14 cellular contexts compared by ENCODE assay signal in genomic region chr12:79006306-79006705, GRCh38.
A peak's percentile ranks its signal among the peaks of the same experiment; 100 is the strongest.
DNase-seq lines count a peak whose midpoint lies in the region; ATAC-seq, FAIRE-seq and TF ChIP-seq lines count a peak whose summit lies in the region.
"Had no signal": no experiment of that assay in that cellular context is flagged by ENCODE, and none has a peak within 500 bp of the region (broad histone marks: within the 10 kb centered on the region; RNA-seq: fewer than 3 reads in every experiment).

No MANE protein-coding gene starts in this region.

- H3K18ac ChIP-seq in H1 (ENCODE audit: extremely low read depth, low read length) = no peak overlapping the region

- TF ChIP-seq POLR2A in H1 (IDR thresholded peaks at IDR 0.05; ENCODE audit: control extremely low read depth in 1 of 2, low read depth in 2 of 2, low read length in 2 of 2) = no peak
- no peak for TF ChIP-seq POLR2A in esophagus squamous epithelium (IDR thresholded peaks at IDR 0.05)

- H3K4me3 ChIP-seq in H1 (ENCODE audit: extremely low read depth in 1 of 4, insufficient read depth in 2 of 4, low read depth in 3 of 4, low read length in 4 of 4) (no peak overlapping the region), esophagus squamous epithelium (no peak overlapping the region)

- H3K56ac ChIP-seq in H1 (replicated peaks; ENCODE audit: insufficient read length, low read depth, low read length) = no peak overlapping the region

- no peaks in the 10 kb centered on the region for H3K79me1 ChIP-seq in H1 (ENCODE audit: low read depth, low read length)

- H3K27ac ChIP-seq in 22Rv1 (no peak overlapping the region), H1 (ENCODE audit: low read depth, low read length) (no peak overlapping the region), esophagus squamous epithelium (no peak overlapping the region)

- intact Hi-C loops in esophagus squamous epithelium (cut with DNase I) = no loop called here

- no peak for TF ChIP-seq EP300 in H1 (IDR thresholded peaks at IDR 0.05; ENCODE audit: borderline replicate concordance in 1 of 2, low read depth in 2 of 2, low read length in 2 of 2)

- H3K4me1 ChIP-seq in H1 (replicated peaks in 1 of 4; ENCODE audit: control insufficient read depth in 3 of 4, insufficient read depth in 4 of 4, low read length in 3 of 4) = peaks cover 0 to 8% (median 1%) of the 10 kb centered on the region in 4 experiments; a peak in 2 of 7 replicates
- H3K4me1 ChIP-seq in esophagus squamous epithelium = no peaks in the 10 kb centered on the region

- DNase-seq in NAMALWA (ENCODE audit: low spot score) (peak; percentile 9), H1 (ENCODE audit: low read depth in 1 of 2, low spot score in 2 of 2) (no peak), frontal cortex (ENCODE audit: low spot score in 2 of 2) (no peak), NCI-H2081 treated with DMSO at 0.1 percent for 48 hours (lab: John Stamatoyannopoulos, UW) (no peak), esophagus squamous epithelium (lab: John Stamatoyannopoulos, UW) (no peak)
- DNase-seq: activated naive CD8-positive, alpha-beta T cell treated with anti-CD3 and anti-CD28 coated beads, Interleukin-2, amount 10 ng/mL, durations not matched to agents 7 days and 5 days; CD8-positive, alpha-beta memory T cell; NCI-H82; stimulated activated CD4-positive, alpha-beta T cell treated with anti-CD3 and anti-CD28 coated beads, Interleukin-4, amount 100 ng/mL, for 24 hours had no signal

- TF ChIP-seq CTCF in 22Rv1 (IDR thresholded peaks at IDR 0.05) (peak; percentile 70), GM12872 (IDR thresholded peaks at IDR 0.05; ENCODE audit: insufficient read depth, low read depth, low read length) (peak; percentile 21; the same call in 1 of the 3 replicates), H1 (IDR thresholded peaks at IDR 0.05; ENCODE audit: control extremely low read depth in 1 of 3, insufficient read depth in 1 of 3, low read depth in 1 of 3, low read length in 3 of 3) (peak in 1 of 3 experiments; percentile 17; a peak in 2 of 4 replicates), esophagus squamous epithelium (IDR thresholded peaks at IDR 0.05) (no peak)

- no peak overlapping the region for H4K5ac ChIP-seq in H1 (ENCODE audit: insufficient read length, low read depth, low read length)

- CTCF ChIA-PET in H1 (lab: Charles Lee; ENCODE audit: partially characterized antibody) = no interaction called here

- WGBS in H1 (ENCODE audit: extremely low coverage in 1 of 2, insufficient coverage in 1 of 2, insufficient read length in 1 of 2, insufficient replicate concordance in 2 of 2, low coverage in 1 of 2, low lambda C conversion rate in 2 of 2, missing lambda C conversion rate in 1 of 2), 2 experiments = 96% methylated on average over 1 of the region's 1 CpG; no CpG with 5 or more reads in 1 of the 2 experiments
- 56 to 65% methylated on average over 1 of the region's 1 CpG for WGBS in esophagus squamous epithelium, 2 donors

- no peaks in the 10 kb centered on the region for H4K20me1 ChIP-seq in H1 (replicated peaks in 1 of 2; ENCODE audit: control insufficient read depth in 1 of 2, insufficient read depth in 2 of 2, low read length in 2 of 2)

- no peak overlapping the region for H2AFZ ChIP-seq in H1 (ENCODE audit: low read length)

- no peak overlapping the region for H2BK5ac ChIP-seq in H1 (ENCODE audit: low read depth, low read length)

- H2BK12ac ChIP-seq in H1 (ENCODE audit: low read depth, low read length) = no peak overlapping the region

- H2BK120ac ChIP-seq in H1 (replicated peaks; ENCODE audit: low read depth, low read length) = no peak overlapping the region

- no peak overlapping the region for H2BK20ac ChIP-seq in H1 (ENCODE audit: low read length)

- no peak overlapping the region for H3K23ac ChIP-seq in H1 (ENCODE audit: insufficient read length)

- no peak for FAIRE-seq in H1 (lab: Jason Lieb, UNC)
- no peak for FAIRE-seq in frontal cortex (lab: Jason Lieb, UNC)
- FAIRE-seq: urothelium cell line had no signal

- no peak overlapping the region for H3K4ac ChIP-seq in H1 (replicated peaks; ENCODE audit: insufficient read length, low read depth, low read length)

- no peak overlapping the region for H3K9ac ChIP-seq in H1 (replicated peaks in 1 of 4; ENCODE audit: extremely low read depth in 1 of 4, low read depth in 3 of 4, low read length in 3 of 4)

- no peak overlapping the region for H2AK5ac ChIP-seq in H1 (ENCODE audit: low read depth, low read length)

- H3K36me3 ChIP-seq in H1 (ENCODE audit: control insufficient read depth in 2 of 4, insufficient read depth in 4 of 4, low read length in 3 of 4) (no peaks in the 10 kb centered on the region; a peak in 1 of 8 replicates), esophagus squamous epithelium (no peaks in the 10 kb centered on the region)

- H4K91ac ChIP-seq in H1 (replicated peaks; ENCODE audit: insufficient read length, low read length) = no peak overlapping the region

- H3K79me2 ChIP-seq in H1 (ENCODE audit: control insufficient read depth in 1 of 2, insufficient read depth in 2 of 2, low read length in 2 of 2) = no peaks in the 10 kb centered on the region

- POLR2A ChIA-PET in H1 (lab: Charles Lee; ENCODE audit: partially characterized antibody) = no interaction called here

- H4K8ac ChIP-seq in H1 (ENCODE audit: extremely low read depth, insufficient read depth, low read length) = no peak overlapping the region

- TF ChIP-seq RAD21 in H1 (IDR thresholded peaks at IDR 0.05 in 1 of 2, conservative IDR thresholded peaks at IDR 0.05 in 1 of 2; ENCODE audit: low read depth in 2 of 2, low read length in 2 of 2) = peak; percentile 49 to 51

- no peak overlapping the region for H3K4me2 ChIP-seq in H1 (ENCODE audit: insufficient read depth in 1 of 2, low read depth in 2 of 2, low read length in 2 of 2)

- no peak for ATAC-seq in HG02840 (IDR thresholded peaks at IDR 0.05; ENCODE audit: low FRiP score, unreplicated experiment)
- ATAC-seq: natural killer cell treated with Interleukin-12 subunit alpha and Interleukin-12 subunit beta and Interleukin-15 and Interleukin-18, amount 100 ng/mL, for 72 hours had no signal

- H2BK15ac ChIP-seq in H1 (ENCODE audit: low read length) = no peak overlapping the region

- H3K23me2 ChIP-seq in H1 (ENCODE audit: low read depth, low read length) = no peaks in the 10 kb centered on the region; the same call in 1 of the 2 replicates

- no peak overlapping the region for H3K14ac ChIP-seq in H1 (ENCODE audit: insufficient read length)

- no peaks in the 10 kb centered on the region for H3K27me3 ChIP-seq in H1 (replicated peaks in 1 of 4; ENCODE audit: control insufficient read depth in 3 of 4, extremely low read depth in 1 of 4, insufficient read depth in 3 of 4, low read length in 3 of 4)
- no peaks in the 10 kb centered on the region for H3K27me3 ChIP-seq in esophagus squamous epithelium

- H3K9me3 ChIP-seq in H1 (ENCODE audit: insufficient read depth in 2 of 2, low read depth in 1 of 2, low read length in 1 of 2) (no peaks in the 10 kb centered on the region), esophagus squamous epithelium (no peaks in the 10 kb centered on the region)

TF ChIP-seq in H1, 55 proteins besides CTCF, POLR2A, EP300 and RAD21:
- TF ChIP-seq SP4 (IDR thresholded peaks at IDR 0.05; ENCODE audit: low read length) (no peak), FOSL1 (IDR thresholded peaks at IDR 0.05; ENCODE audit: insufficient read depth, low read depth, low read length) (no peak), KDM5A (IDR thresholded peaks at IDR 0.05; ENCODE audit: low read length) (no peak), SUZ12 (IDR thresholded peaks at IDR 0.05; ENCODE audit: low read length) (no peak), GTF2F1 (IDR thresholded peaks at IDR 0.05; ENCODE audit: borderline replicate concordance, low read depth, low read length) (no peak), EGR1 (IDR thresholded peaks at IDR 0.05; ENCODE audit: borderline replicate concordance, low read depth, low read length) (no peak), RBBP5 (IDR thresholded peaks at IDR 0.05; ENCODE audit: borderline replicate concordance, low read depth, low read length) (no peak), SIX5 (IDR thresholded peaks at IDR 0.05; ENCODE audit: low read depth, low read length) (no peak)

Comparison
In these comparisons a context has a peak if more than half of its experiments do, and no peak if none do; other contexts are left out.
1. CTCF ChIP-seq: peak in 22Rv1 (single experiment) and GM12872 (single experiment); none in esophagus squamous epithelium (0 of 6).